In genomic region chr9:16485575-16486321, GRCh38 we compare ENCODE assay signal across 23 cellular contexts.
DNase-seq lines count a peak whose midpoint lies in the region; TF ChIP-seq lines count a peak whose summit lies in the region.
"Had no signal": no experiment of that assay in that cellular context is flagged by ENCODE, and none has a peak within 500 bp of the region (broad histone marks: within the 10 kb centered on the region; RNA-seq: fewer than 3 reads in every experiment).

No MANE protein-coding gene starts in this region.

- H3K4me1 ChIP-seq in HUES48 (ENCODE audit: control insufficient read depth, insufficient read depth, low read length) (peaks cover 53% of the 10 kb centered on the region), ectodermal cell (ENCODE audit: control insufficient read depth, insufficient read depth, low read length) (peaks cover 26% of the 10 kb centered on the region), iPS-20b (ENCODE audit: insufficient read depth, low read length) (peaks cover 40% of the 10 kb centered on the region), neural progenitor cell (peaks cover 55% of the 10 kb centered on the region), OCI-LY7 (ENCODE audit: insufficient read depth, low read length, poor library complexity, severe bottlenecking) (no peaks in the 10 kb centered on the region)
- H3K4me1 ChIP-seq: BLaER1 had no signal

- H3K9me3 ChIP-seq in HUES48 (ENCODE audit: control insufficient read depth, insufficient read depth, low read length) (no peaks in the 10 kb centered on the region), ectodermal cell (ENCODE audit: control insufficient read depth, low read length) (no peaks in the 10 kb centered on the region), iPS-20b (ENCODE audit: insufficient read depth, low read depth, low read length) (no peaks in the 10 kb centered on the region), neural progenitor cell (ENCODE audit: low read depth) (no peaks in the 10 kb centered on the region), OCI-LY7 (ENCODE audit: low read length) (no peaks in the 10 kb centered on the region)
- H3K9me3 ChIP-seq: A549, SK-N-SH had no signal

- H3K27me3 ChIP-seq in HUES48 (ENCODE audit: control insufficient read depth, insufficient read depth, low read length) (no peaks in the 10 kb centered on the region), ectodermal cell (ENCODE audit: control insufficient read depth, insufficient read depth, low read length, poor library complexity, severe bottlenecking) (no peaks in the 10 kb centered on the region), iPS-20b (ENCODE audit: insufficient read depth, low read length) (no peaks in the 10 kb centered on the region), neural progenitor cell (no peaks in the 10 kb centered on the region)
- H3K27me3 ChIP-seq: BLaER1 had no signal

- no peak overlapping the region for H3K9ac ChIP-seq in HUES48 (ENCODE audit: low read depth, low read length)
- peak overlapping the region; percentile 45; the same call in 1 of the 2 replicates for H3K9ac ChIP-seq in iPS-20b (ENCODE audit: low read depth, low read length)
- H3K9ac ChIP-seq in neural progenitor cell = no peak overlapping the region
- H3K9ac ChIP-seq: BLaER1, SK-N-SH had no signal

- peaks cover 19% of the 10 kb centered on the region for H3F3A ChIP-seq in neural progenitor cell (ENCODE audit: low read depth)

- peak overlapping the region; percentile 77 for H3K27ac ChIP-seq in HUES48 (ENCODE audit: low read depth, low read length)
- peak overlapping the region; percentile 22 for H3K27ac ChIP-seq in ectodermal cell (ENCODE audit: insufficient read depth, low read depth, low read length, poor library complexity, severe bottlenecking)
- no peak overlapping the region for H3K27ac ChIP-seq in iPS-20b (ENCODE audit: low read length)
- H3K27ac ChIP-seq in neural progenitor cell = peak overlapping the region; percentile 73
- H3K27ac ChIP-seq in OCI-LY7 (ENCODE audit: low read depth, low read length, poor library complexity, severe bottlenecking) = no peak overlapping the region
- H3K27ac ChIP-seq: A549, BLaER1 had no signal

- no peaks in the 10 kb centered on the region for H3K9me3 Mint-ChIP-seq in neural progenitor cell
- peaks cover 4% of the 10 kb centered on the region for H3K9me3 Mint-ChIP-seq in activated naive CD4-positive, alpha-beta T cell treated with anti-CD3 and anti-CD28 coated beads, Interleukin-2, amount 10 ng/mL, durations not matched to agents 7 days and 5 days
- H3K9me3 Mint-ChIP-seq: HFFc6 had no signal

- DNase-seq in neural progenitor cell (ENCODE audit: low spot score) (peak; percentile 54), OCI-LY7 (ENCODE audit: low spot score) (no peak), NOMO-1 treated with DMSO at 0.1 percent for 48 hours (lab: John Stamatoyannopoulos, UW; ENCODE audit: unreplicated experiment) (no peak), Ammon's horn (ENCODE audit: low spot score) (no peak)
- DNase-seq in activated naive CD4-positive, alpha-beta T cell treated with anti-CD3 and anti-CD28 coated beads, Interleukin-2, amount 10 ng/mL, durations not matched to agents 7 days and 5 days = no peak
- DNase-seq: CD8-positive, alpha-beta T cell; DMS53; EL; HFFc6; MM.1S; NCI-H1092; NCI-H146; NCI-H2081; NCI-H748 treated with DMSO at 0.1 percent for 48 hours; NK-92 treated with Interleukin-12 subunit alpha and Interleukin-12 subunit beta, amount 100 ng/mL, for 24 hours; RPMI8226; SHP77 treated with DMSO at 0.1 percent for 48 hours; SK-N-SH had no signal

- H2AFZ ChIP-seq in neural progenitor cell (replicated peaks) (peak overlapping the region; percentile 9), OCI-LY7 (ENCODE audit: low read length) (no peak overlapping the region)

- POLR2A ChIA-PET in OCI-LY7 (lab: Charles Lee) = no interaction called here

- H3K4me1 Mint-ChIP-seq in neural progenitor cell = peaks cover 20% of the 10 kb centered on the region
- H3K4me1 Mint-ChIP-seq in activated naive CD4-positive, alpha-beta T cell treated with anti-CD3 and anti-CD28 coated beads, Interleukin-2, amount 10 ng/mL, durations not matched to agents 7 days and 5 days = no peaks in the 10 kb centered on the region

- 0 out of 2 replicates have a peak overlapping the region, but pooled peaks have one; percentile 4 for H3K4me3 ChIP-seq in HUES48 (ENCODE audit: low read depth, low read length)
- no peak overlapping the region for H3K4me3 ChIP-seq in ectodermal cell (ENCODE audit: insufficient read depth, low read depth, low read length)
- peak overlapping the region; percentile 50; the same call in 1 of the 2 replicates for H3K4me3 ChIP-seq in iPS-20b (ENCODE audit: low read length)
- no peak overlapping the region for H3K4me3 ChIP-seq in neural progenitor cell
- H3K4me3 ChIP-seq in OCI-LY7 (ENCODE audit: low read depth, low read length, poor library complexity, severe bottlenecking) = no peak overlapping the region
- H3K4me3 ChIP-seq: A549, BLaER1 had no signal

- H4K20me1 ChIP-seq in neural progenitor cell (ENCODE audit: low read depth) (no peaks in the 10 kb centered on the region), OCI-LY7 (ENCODE audit: insufficient read depth, low read length) (no peaks in the 10 kb centered on the region)
- H4K20me1 ChIP-seq: BLaER1 had no signal

- TF ChIP-seq CTCF in neural progenitor cell (IDR thresholded peaks at IDR 0.05) = no peak
- TF ChIP-seq CTCF in OCI-LY7 (conservative IDR thresholded peaks at IDR 0.05; ENCODE audit: low read length) = no peak

- H3K9me2 ChIP-seq in OCI-LY7 (ENCODE audit: insufficient read depth, low read length) = no peaks in the 10 kb centered on the region
- H3K9me2 ChIP-seq: SK-N-SH had no signal

- H3K36me3 ChIP-seq in HUES48 (ENCODE audit: control insufficient read depth, insufficient read depth, low read length) (no peaks in the 10 kb centered on the region), ectodermal cell (ENCODE audit: control insufficient read depth, insufficient read depth, low read length) (no peaks in the 10 kb centered on the region), iPS-20b (ENCODE audit: insufficient read depth, low read depth, low read length) (no peaks in the 10 kb centered on the region), neural progenitor cell (no peaks in the 10 kb centered on the region), OCI-LY7 (ENCODE audit: insufficient read depth, low read length) (no peaks in the 10 kb centered on the region)

- 53 to 57% methylated on average over 6 of the region's 6 CpGs for WGBS in ectodermal cell, 2 experiments

- H3K4me2 ChIP-seq in neural progenitor cell (no peak overlapping the region), OCI-LY7 (ENCODE audit: low read length) (no peak overlapping the region)
- H3K4me2 ChIP-seq: A549, BLaER1, SK-N-SH had no signal

- intact Hi-C loops in OCI-LY7 (cut with micrococcal nuclease; ENCODE audit: unreplicated experiment) = no loop called here

- H3K36me3 Mint-ChIP-seq in neural progenitor cell = no peaks in the 10 kb centered on the region
- no peaks in the 10 kb centered on the region for H3K36me3 Mint-ChIP-seq in activated naive CD4-positive, alpha-beta T cell treated with anti-CD3 and anti-CD28 coated beads, Interleukin-2, amount 10 ng/mL, durations not matched to agents 7 days and 5 days
- H3K36me3 Mint-ChIP-seq: CD8-positive, alpha-beta T cell had no signal

- H3K27ac Mint-ChIP-seq in neural progenitor cell = peak overlapping the region; percentile 18
- H3K27ac Mint-ChIP-seq in activated naive CD4-positive, alpha-beta T cell treated with anti-CD3 and anti-CD28 coated beads, Interleukin-2, amount 10 ng/mL, durations not matched to agents 7 days and 5 days = no peak overlapping the region
- H3K27ac Mint-ChIP-seq: CD8-positive, alpha-beta T cell; HFFc6 had no signal

- H3K4me3 Mint-ChIP-seq in neural progenitor cell = no peak overlapping the region
- no peak overlapping the region for H3K4me3 Mint-ChIP-seq in activated naive CD4-positive, alpha-beta T cell treated with anti-CD3 and anti-CD28 coated beads, Interleukin-2, amount 10 ng/mL, durations not matched to agents 7 days and 5 days
- H3K4me3 Mint-ChIP-seq: CD8-positive, alpha-beta T cell; HFFc6 had no signal

- no TSS peak for BruUV-seq in OCI-LY7 (replicated peaks; lab: Mats Ljungman, UMichigan)

- CTCF ChIA-PET in OCI-LY7 (lab: Charles Lee; ENCODE audit: unreplicated experiment) = no interaction called here
- CTCF ChIA-PET in activated naive CD4-positive, alpha-beta T cell treated with anti-CD3 and anti-CD28 coated beads, Interleukin-2, amount 10 ng/mL, durations not matched to agents 7 days and 5 days (lab: Charles Lee) = no interaction called here

- peaks cover 2% of the 10 kb centered on the region for H3K27me3 Mint-ChIP-seq in neural progenitor cell (ENCODE audit: insufficient read depth, low read depth)
- no peaks in the 10 kb centered on the region for H3K27me3 Mint-ChIP-seq in activated naive CD4-positive, alpha-beta T cell treated with anti-CD3 and anti-CD28 coated beads, Interleukin-2, amount 10 ng/mL, durations not matched to agents 7 days and 5 days

- H3K79me2 ChIP-seq in neural progenitor cell (ENCODE audit: low read depth) (no peaks in the 10 kb centered on the region), OCI-LY7 (ENCODE audit: insufficient read depth, low read depth, low read length) (no peaks in the 10 kb centered on the region)

Comparison
In these comparisons a context has a peak if more than half of its experiments do, and no peak if none do; other contexts are left out.
1. H3K27ac ChIP-seq: peak in HUES48 (single experiment), ectodermal cell (single experiment) and neural progenitor cell (single experiment); none in iPS-20b (single experiment) and OCI-LY7 (single experiment).
2. H3K4me3 ChIP-seq: peak in HUES48 (single experiment) and iPS-20b (single experiment); none in ectodermal cell (single experiment), neural progenitor cell (single experiment) and OCI-LY7 (single experiment).